ENCODE assay signal across 1 cellular context in genomic region chr15:52922871-52923270, GRCh38.
TF ChIP-seq lines count a peak whose summit lies in the region.

No MANE protein-coding gene starts in this region.

TF ChIP-seq in GM23338, 12 proteins besides CTCF, POLR2A, EP300 and RAD21 (continued from another document):
- TF ChIP-seq ZNF462 (CRISPR knock-in tag; IDR thresholded peaks at IDR 0.05) (no peak), ZNF114 (CRISPR knock-in tag; IDR thresholded peaks at IDR 0.05) (no peak), NANOG (IDR thresholded peaks at IDR 0.05; ENCODE audit: borderline replicate concordance) (no peak), ETS1 (IDR thresholded peaks at IDR 0.05) (no peak), CREB1 (CRISPR knock-in tag; IDR thresholded peaks at IDR 0.05; ENCODE audit: low read depth) (no peak), JUNB (IDR thresholded peaks at IDR 0.05; ENCODE audit: unreplicated experiment) (no peak)
